ENCODE assay signal across 4 cellular contexts in genomic region chr12:117595751-117596150, GRCh38.
"Had no signal": no experiment of that assay in that cellular context is flagged by ENCODE, and none has a peak within 500 bp of the region (broad histone marks: within the 10 kb centered on the region; RNA-seq: fewer than 3 reads in every experiment).

No MANE protein-coding gene starts in this region.

- H2AFZ ChIP-seq: GM23338 had no signal

- H3K4me3 ChIP-seq: GM23338 had no signal

- DNase-seq: H9, HCEC 1CT, IMR-90 had no signal

- H3K9me3 Mint-ChIP-seq: GM23338, H9 had no signal

- H3K27ac Mint-ChIP-seq: H9 had no signal

- H3K4me2 ChIP-seq: GM23338 had no signal

- H3K4me3 Mint-ChIP-seq: GM23338, H9 had no signal

- ATAC-seq: GM23338 had no signal
